Comparison of ENCODE assay signal across 18 cellular contexts in genomic region chr10:61623101-61623500, GRCh38. TPM values are rescaled to one million over a fixed set of nuclear protein-coding genes. Genes with fewer than 3 reads are reported as not detected.
DNase-seq lines count a peak whose midpoint lies in the region; ATAC-seq and TF ChIP-seq lines count a peak whose summit lies in the region.
"Had no signal": no experiment of that assay in that cellular context is flagged by ENCODE, and none has a peak within 500 bp of the region (broad histone marks: within the 10 kb centered on the region; RNA-seq: fewer than 3 reads in every experiment).

No MANE protein-coding gene starts in this region.

- peak; percentile 51 for ATAC-seq in left lung
- ATAC-seq: naive thymus-derived CD4-positive, alpha-beta T cell had no signal

- H3K9me3 ChIP-seq in left lung, result no peaks in the 10 kb centered on the region
- H3K9me3 ChIP-seq: breast epithelium, tibial artery had no signal

- DNase-seq in NCI-H1417 (lab: John Stamatoyannopoulos, UW) (peak in 2 of 3 experiments; percentile 10 to 24), NCI-H1417 treated with DMSO at 0.1 percent for 48 hours (lab: John Stamatoyannopoulos, UW) (no peak), left lung (no peak), superior temporal gyrus (ENCODE audit: extremely low spot score) (peak; percentile 80), MV-4-11 (lab: John Stamatoyannopoulos, UW) (no peak), kidney tubule cell (ENCODE audit: low spot score) (no peak)
- no peak for DNase-seq in stimulated activated naive CD4-positive, alpha-beta T cell (lab: John Stamatoyannopoulos, UW)
- DNase-seq: activated CD4-positive, CD25-positive, alpha-beta regulatory T cell; activated naive CD4-positive, alpha-beta T cell treated with anti-CD3 and anti-CD28 coated beads for 36 hours; CD4-positive, alpha-beta memory T cell; kidney; naive thymus-derived CD4-positive, alpha-beta T cell; NCI-H446; stimulated activated CD8-positive, alpha-beta memory T cell treated with anti-CD3 and anti-CD28 coated beads, Interleukin-4, amount 100 ng/mL, for 48 hours; tibial artery had no signal

- no peak for TF ChIP-seq CTCF in left lung (IDR thresholded peaks at IDR 0.05)

- peaks cover 7 to 14% of the 10 kb centered on the region in 2 donors for H3K4me1 ChIP-seq in left lung
- H3K4me1 ChIP-seq: breast epithelium had no signal

- H3K36me3 ChIP-seq in left lung, result no peaks in the 10 kb centered on the region
- H3K36me3 ChIP-seq: breast epithelium, tibial artery had no signal

- H3K27ac ChIP-seq in angular gyrus (ENCODE audit: low read depth, low read length) (peak overlapping the region; percentile 59), left lung (peak overlapping the region; percentile 24 to 49)
- H3K27ac ChIP-seq: breast epithelium had no signal

- H3K4me3 ChIP-seq in left lung, result no peak overlapping the region
- H3K4me3 ChIP-seq: breast epithelium, tibial artery had no signal

- no peaks in the 10 kb centered on the region for H3K27me3 ChIP-seq in left lung
- H3K27me3 ChIP-seq: breast epithelium, tibial artery had no signal

- intact Hi-C loops in left lung (cut with DNase I), result no loop called here

RNA-seq across cellular contexts. Expression of gene CABCOCO1, which starts 39.6 kb away (rescaled TPM):
- total RNA-seq in left lung, result 1 to 10 TPM in 1 of 2 donors, not detected in 1; 3.4 TPM
- total RNA-seq: activated naive CD4-positive, alpha-beta T cell treated with anti-CD3 and anti-CD28 coated beads for 36 hours; CD4-positive, alpha-beta memory T cell; MCF 10A; naive thymus-derived CD4-positive, alpha-beta T cell had no signal

Comparison
In these comparisons a context has a peak if more than half of its experiments do, and no peak if none do; other contexts are left out.
1. DNase-seq: peak in NCI-H1417 (2 of 3) and superior temporal gyrus (single experiment); none in NCI-H1417 treated with DMSO at 0.1 percent for 48 hours (single experiment), left lung (0 of 2), MV-4-11 (single experiment), stimulated activated naive CD4-positive, alpha-beta T cell (0 of 6) and kidney tubule cell (single experiment).